9 cellular contexts compared by ENCODE assay signal in the genomic region with DNA sequence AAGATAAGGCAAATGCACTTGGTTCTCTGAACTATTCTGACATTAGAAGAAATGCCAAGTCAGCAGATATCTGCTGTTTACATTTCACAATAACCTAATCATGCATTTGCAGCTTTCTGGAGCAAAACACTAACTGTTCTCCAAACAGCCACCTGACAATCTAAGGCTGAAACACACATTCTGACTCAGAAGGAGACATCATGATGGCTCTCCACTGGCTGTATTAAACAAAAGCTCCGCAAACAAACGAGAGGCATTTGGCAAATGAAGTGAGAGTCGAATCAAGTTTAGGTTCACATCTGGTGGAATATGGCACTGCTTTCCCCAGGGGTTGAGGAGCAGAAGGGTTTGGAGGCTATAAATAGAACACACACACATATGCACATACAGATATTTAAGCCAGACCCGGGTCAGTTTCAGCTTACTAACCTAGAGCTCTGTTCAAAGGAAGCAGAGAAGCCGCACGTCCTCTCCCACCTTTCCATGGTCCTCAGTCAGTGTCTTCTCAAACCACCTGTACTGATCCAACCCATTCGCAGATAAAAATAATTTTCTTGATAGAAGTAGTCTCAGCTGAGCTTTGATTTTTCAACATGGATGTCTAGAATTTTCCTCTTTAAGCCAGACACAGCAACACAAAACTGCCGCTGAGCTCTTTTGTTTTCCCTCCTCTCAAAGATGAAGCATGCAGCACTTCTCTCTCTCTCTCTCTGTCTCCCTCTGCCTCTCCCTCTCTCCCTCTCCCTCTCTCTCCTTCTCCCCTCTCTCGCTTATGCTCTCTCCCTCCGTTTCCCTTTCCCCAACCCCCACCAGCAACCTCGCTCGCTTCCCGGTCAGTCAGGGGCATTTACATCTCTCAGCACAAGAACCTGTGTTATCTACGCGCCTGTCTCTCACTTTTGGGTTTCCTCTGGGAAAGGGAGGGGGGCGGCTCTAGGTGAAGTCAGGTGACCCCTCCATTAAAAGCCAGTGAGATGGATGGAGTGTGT.
DNase-seq lines count a peak whose midpoint lies in the region; ATAC-seq and TF ChIP-seq lines count a peak whose summit lies in the region.
"Had no signal": no experiment of that assay in that cellular context is flagged by ENCODE, and none has a peak within 500 bp of the region (broad histone marks: within the 10 kb centered on the region; RNA-seq: fewer than 3 reads in every experiment).

No MANE protein-coding gene starts in this region.

- H3K27ac Mint-ChIP-seq in neural crest cell (ENCODE audit: unreplicated experiment): peak overlapping the region; percentile 90

- no peaks in the 10 kb centered on the region for H3K36me3 Mint-ChIP-seq in neural crest cell (ENCODE audit: low read depth)
- H3K36me3 Mint-ChIP-seq: brain had no signal

- peak overlapping the region; percentile 87 for H3K4me3 Mint-ChIP-seq in neural crest cell
- H3K4me3 Mint-ChIP-seq: brain had no signal

- no peaks in the 10 kb centered on the region for H3K9me3 Mint-ChIP-seq in neural crest cell
- H3K9me3 Mint-ChIP-seq: brain had no signal

- H3K4me1 Mint-ChIP-seq in neural crest cell: no peaks in the 10 kb centered on the region

- DNase-seq in GM03348 (ENCODE audit: low spot score) (peak; percentile 14), NCI-H187 (lab: John Stamatoyannopoulos, UW) (peak; percentile 66 to 88), epithelial cell of esophagus (ENCODE audit: low read depth) (peak; percentile 16), neural crest cell (ENCODE audit: low read depth, low spot score) (no peak), HK-2 (ENCODE audit: unreplicated experiment) (no peak)

- ATAC-seq in GM19467 (IDR thresholded peaks at IDR 0.05; ENCODE audit: unreplicated experiment): no peak
- no peak for ATAC-seq in HG02759 (IDR thresholded peaks at IDR 0.05; ENCODE audit: unreplicated experiment)
- no peak for ATAC-seq in GM21423 (IDR thresholded peaks at IDR 0.05; ENCODE audit: unreplicated experiment)

- peaks cover 16% of the 10 kb centered on the region for H3K27me3 Mint-ChIP-seq in neural crest cell (ENCODE audit: low read depth)

- TF ChIP-seq CTCF in epithelial cell of esophagus (IDR thresholded peaks at IDR 0.05; ENCODE audit: insufficient read depth, low read depth, low read length, missing control alignments) (no peak), neural crest cell (conservative IDR thresholded peaks at IDR 0.05) (no peak)

- no peak overlapping the region for H3K4me3 ChIP-seq in epithelial cell of esophagus (ENCODE audit: low read length)

Comparison
In these comparisons a context has a peak if more than half of its experiments do, and no peak if none do; other contexts are left out.
1. DNase-seq: peak in GM03348 (single experiment), NCI-H187 (2 of 2) and epithelial cell of esophagus (single experiment); none in neural crest cell (single experiment) and HK-2 (single experiment).